Comparison of ENCODE assay signal across 10 cellular contexts in genomic region chr15:31214158-31214863, GRCh38.
DNase-seq lines count a peak whose midpoint lies in the region; ATAC-seq and TF ChIP-seq lines count a peak whose summit lies in the region.
"Had no signal": no experiment of that assay in that cellular context is flagged by ENCODE, and none has a peak within 500 bp of the region (broad histone marks: within the 10 kb centered on the region; RNA-seq: fewer than 3 reads in every experiment).

No MANE protein-coding gene starts in this region.

- ATAC-seq in esophagus mucosa, result peak; percentile 0
- no peak for ATAC-seq in stimulated activated naive B cell treated with anti-CD40 and anti-IgM and Interleukin-4, amounts not matched to agents 10 μg/mL and 1 μg/mL and 100 μg/mL, for 72 hours (replicated peaks)

- peak overlapping the region; percentile 100 for H3K27ac ChIP-seq in RWPE1

- no peak; the same call in 1 of the 2 replicates for TF ChIP-seq CTCF in RWPE1 (conservative IDR thresholded peaks at IDR 0.05; ENCODE audit: low read depth)

- H3K36me3 Mint-ChIP-seq in stimulated activated naive B cell treated with anti-CD40 and anti-IgM and Interleukin-4, amounts not matched to agents 10 μg/mL and 1 μg/mL and 100 μg/mL, for 72 hours, result no peaks in the 10 kb centered on the region

- no peaks in the 10 kb centered on the region for H3K27me3 Mint-ChIP-seq in stimulated activated naive B cell treated with anti-CD40 and anti-IgM and Interleukin-4, amounts not matched to agents 10 μg/mL and 1 μg/mL and 100 μg/mL, for 72 hours

- no peaks in the 10 kb centered on the region for H3K9me3 Mint-ChIP-seq in stimulated activated naive B cell treated with anti-CD40 and anti-IgM and Interleukin-4, amounts not matched to agents 10 μg/mL and 1 μg/mL and 100 μg/mL, for 72 hours

- peak overlapping the region; percentile 75 for H3K27ac Mint-ChIP-seq in stimulated activated naive B cell treated with anti-CD40 and anti-IgM and Interleukin-4, amounts not matched to agents 10 μg/mL and 1 μg/mL and 100 μg/mL, for 72 hours

- CTCF ChIA-PET in RWPE1 (lab: Yijun Ruan, JAX), result interaction anchor here (0.6 to 2.1 kb wide), 5 partner anchors 11 to 413 kb away, joined by 3 to 13 read pairs (median 4); no protein-coding TSS in a partner anchor

- DNase-seq in NCI-H82 (lab: John Stamatoyannopoulos, UW) (peak; percentile 36), NCI-H82 treated with DMSO at 0.1 percent for 48 hours (lab: John Stamatoyannopoulos, UW; ENCODE audit: unreplicated experiment) (no peak), RWPE1 (ENCODE audit: low spot score) (no peak), NCI-H446 treated with DMSO at 0.1 percent for 48 hours (lab: John Stamatoyannopoulos, UW) (no peak), DMS79 (lab: John Stamatoyannopoulos, UW) (no peak), DMS 273 treated with DMSO at 0.1 percent for 48 hours (lab: John Stamatoyannopoulos, UW) (no peak)
- DNase-seq in stimulated activated naive B cell treated with anti-CD40 and anti-IgM and Interleukin-4, amounts not matched to agents 10 μg/mL and 1 μg/mL and 100 μg/mL, for 72 hours, result no peak
- DNase-seq: activated CD4-positive, CD25-positive, alpha-beta regulatory T cell treated with anti-CD3 and anti-CD28 coated beads, Interleukin-2, amount 50 U/mL, for 72 hours; NCI-H1694 treated with DMSO at 0.1 percent for 48 hours had no signal

- H3K4me1 Mint-ChIP-seq in stimulated activated naive B cell treated with anti-CD40 and anti-IgM and Interleukin-4, amounts not matched to agents 10 μg/mL and 1 μg/mL and 100 μg/mL, for 72 hours, result peaks cover 19 to 33% of the 10 kb centered on the region in 2 donors

- peak overlapping the region; percentile 90 to 96 for H3K4me3 Mint-ChIP-seq in stimulated activated naive B cell treated with anti-CD40 and anti-IgM and Interleukin-4, amounts not matched to agents 10 μg/mL and 1 μg/mL and 100 μg/mL, for 72 hours

- POLR2A ChIA-PET in RWPE1 (lab: Yijun Ruan, JAX; ENCODE audit: low non-redundant PET), result interaction anchor here (0.6 to 1.6 kb wide), 4 partner anchors 38 to 193 kb away, joined by 3 to 11 read pairs (median 4); partner anchors contain the start of gene KLF13
